In the genomic region with DNA sequence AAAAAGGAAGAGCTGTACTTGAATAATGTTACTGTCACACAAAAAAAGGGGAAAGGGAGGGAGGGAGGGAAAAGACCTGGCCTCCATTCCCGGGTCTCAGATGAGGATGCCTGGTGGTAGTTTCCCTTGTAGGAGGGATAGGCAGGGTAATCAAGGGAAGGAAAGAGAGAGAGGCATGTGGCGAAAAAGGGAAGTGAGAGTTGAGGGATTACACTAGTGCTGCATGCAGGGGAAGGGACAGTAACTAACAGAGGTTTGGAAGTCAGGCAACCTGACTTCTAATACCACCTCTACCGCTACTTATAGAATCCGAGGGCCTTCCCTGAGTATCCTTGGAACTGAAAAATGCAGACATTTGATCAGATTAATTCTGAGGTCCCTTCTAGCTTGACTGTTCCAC, we compare ENCODE assay signal across 24 cellular contexts.
DNase-seq lines count a peak whose midpoint lies in the region; ATAC-seq and TF ChIP-seq lines count a peak whose summit lies in the region.
"Had no signal": no experiment of that assay in that cellular context is flagged by ENCODE, and none has a peak within 500 bp of the region (broad histone marks: within the 10 kb centered on the region; RNA-seq: fewer than 3 reads in every experiment).

No MANE protein-coding gene starts in this region.

- no peaks in the 10 kb centered on the region for H3K36me3 ChIP-seq in brain microvascular endothelial cell (replicated peaks)
- H3K36me3 ChIP-seq: lower lobe of right lung, tibial artery had no signal

- H3K4me1 Mint-ChIP-seq in natural killer cell treated with Interleukin-12 subunit alpha and Interleukin-12 subunit beta and Interleukin-15 and Interleukin-18, amount 100 ng/mL, for 72 hours (ENCODE audit: low read depth in 2 of 2), result no peaks in the 10 kb centered on the region
- H3K4me1 Mint-ChIP-seq: CD14-positive monocyte had no signal

- ATAC-seq in GM18858 (IDR thresholded peaks at IDR 0.05; ENCODE audit: unreplicated experiment), result peak; percentile 89
- peak; percentile 97 for ATAC-seq in GM19463 (IDR thresholded peaks at IDR 0.05; ENCODE audit: unreplicated experiment)
- peak; percentile 83 for ATAC-seq in HG03354 (IDR thresholded peaks at IDR 0.05; ENCODE audit: poor library complexity, severe bottlenecking, unreplicated experiment)
- ATAC-seq in natural killer cell treated with Interleukin-12 subunit alpha and Interleukin-12 subunit beta and Interleukin-15 and Interleukin-18, amount 100 ng/mL, for 72 hours, result no peak
- ATAC-seq: lower lobe of right lung had no signal

- H3K27me3 Mint-ChIP-seq in natural killer cell treated with Interleukin-12 subunit alpha and Interleukin-12 subunit beta and Interleukin-15 and Interleukin-18, amount 100 ng/mL, for 72 hours, result no peaks in the 10 kb centered on the region
- H3K27me3 Mint-ChIP-seq: activated naive CD8-positive, alpha-beta T cell; stimulated activated naive CD8-positive, alpha-beta T cell treated with anti-CD3 and anti-CD28 coated beads, Interleukin-15, Interleukin-2, amounts not matched to agents 100 ng/mL and 50 ng/mL, for 24 hours had no signal

- no peaks in the 10 kb centered on the region for H3K27me3 ChIP-seq in brain microvascular endothelial cell (replicated peaks)
- H3K27me3 ChIP-seq: tibial artery had no signal

- H3K9me3 Mint-ChIP-seq in natural killer cell treated with Interleukin-12 subunit alpha and Interleukin-12 subunit beta and Interleukin-15 and Interleukin-18, amount 100 ng/mL, for 72 hours, result no peaks in the 10 kb centered on the region
- H3K9me3 Mint-ChIP-seq: stimulated activated naive CD8-positive, alpha-beta T cell treated with anti-CD3 and anti-CD28 coated beads, Interleukin-15, Interleukin-2, amounts not matched to agents 100 ng/mL and 50 ng/mL, for 24 hours had no signal

- no peak overlapping the region for H3K4me3 Mint-ChIP-seq in natural killer cell treated with Interleukin-12 subunit alpha and Interleukin-12 subunit beta and Interleukin-15 and Interleukin-18, amount 100 ng/mL, for 72 hours
- H3K4me3 Mint-ChIP-seq: activated naive CD8-positive, alpha-beta T cell; CD14-positive monocyte; stimulated activated naive CD8-positive, alpha-beta T cell treated with anti-CD3 and anti-CD28 coated beads, Interleukin-15, Interleukin-2, amounts not matched to agents 100 ng/mL and 50 ng/mL, for 24 hours had no signal

- TF ChIP-seq CTCF in brain microvascular endothelial cell (IDR thresholded peaks at IDR 0.05; ENCODE audit: low read depth, low read length, missing control alignments), result no peak

- H3K27ac Mint-ChIP-seq in natural killer cell treated with Interleukin-12 subunit alpha and Interleukin-12 subunit beta and Interleukin-15 and Interleukin-18, amount 100 ng/mL, for 72 hours, result no peak overlapping the region
- H3K27ac Mint-ChIP-seq: activated naive CD8-positive, alpha-beta T cell; CD14-positive monocyte; stimulated activated naive CD8-positive, alpha-beta T cell treated with anti-CD3 and anti-CD28 coated beads, Interleukin-15, Interleukin-2, amounts not matched to agents 100 ng/mL and 50 ng/mL, for 24 hours had no signal

- no peak overlapping the region for H3K4me3 ChIP-seq in brain microvascular endothelial cell (ENCODE audit: low read depth, low read length)
- H3K4me3 ChIP-seq: GM23248, lower lobe of right lung, smooth muscle cell, tibial artery had no signal

- no peak overlapping the region for H3K27ac ChIP-seq in brain microvascular endothelial cell
- H3K27ac ChIP-seq: GM23248, lower lobe of right lung, tibial artery had no signal

- in situ Hi-C loops in brain microvascular endothelial cell (cut with HindIII; ENCODE audit: low pct_ligation_motif_present, low sequenced_read_pairs), result no loop called here

- DNase-seq in RPMI8226 (peak; percentile 7), DMS79 treated with DMSO at 0.1 percent for 48 hours (lab: John Stamatoyannopoulos, UW) (no peak), NCI-H2171 (lab: John Stamatoyannopoulos, UW) (no peak), brain microvascular endothelial cell (no peak)
- no peak for DNase-seq in natural killer cell treated with Interleukin-12 subunit alpha and Interleukin-12 subunit beta and Interleukin-15 and Interleukin-18, amount 100 ng/mL, for 72 hours (ENCODE audit: low spot score)
- DNase-seq: activated CD4-positive, alpha-beta T cell treated with anti-CD3 and anti-CD28 coated beads for 4 hours; DMS 273 treated with DMSO at 0.1 percent for 48 hours; foreskin melanocyte; GM23248; hippocampal formation; lower lobe of right lung; NCI-H187; NK-92 treated with Interleukin-12 subunit alpha and Interleukin-12 subunit beta, amount 100 ng/mL, for 24 hours; nucleus accumbens; stimulated activated CD4-positive, alpha-beta T cell treated with anti-CD3 and anti-CD28 coated beads, Interleukin-4, amount 100 ng/mL, for 24 hours; SW 1271; tibial artery had no signal

- no peaks in the 10 kb centered on the region for H3K36me3 Mint-ChIP-seq in natural killer cell treated with Interleukin-12 subunit alpha and Interleukin-12 subunit beta and Interleukin-15 and Interleukin-18, amount 100 ng/mL, for 72 hours
- H3K36me3 Mint-ChIP-seq: activated naive CD8-positive, alpha-beta T cell; CD14-positive monocyte had no signal

Comparison
In these comparisons a context has a peak if more than half of its experiments do, and no peak if none do; other contexts are left out.
1. ATAC-seq: peak in GM18858 (single experiment), GM19463 (single experiment) and HG03354 (single experiment); none in natural killer cell treated with Interleukin-12 subunit alpha and Interleukin-12 subunit beta and Interleukin-15 and Interleukin-18, amount 100 ng/mL, for 72 hours (0 of 2).